8 cellular contexts compared by ENCODE assay signal in genomic region chr10:22550732-22551131, GRCh38.
A peak's percentile ranks its signal among the peaks of the same experiment; 100 is the strongest.
DNase-seq lines count a peak whose midpoint lies in the region; ATAC-seq, FAIRE-seq and TF ChIP-seq lines count a peak whose summit lies in the region.

No MANE protein-coding gene starts in this region.

- H3K14ac ChIP-seq in H1 (ENCODE audit: insufficient read length) = no peak overlapping the region

- no peaks in the 10 kb centered on the region for H3K27me3 Mint-ChIP-seq in CD4-positive, CD25-positive, alpha-beta regulatory T cell
- H3K27me3 Mint-ChIP-seq in activated CD8-positive, alpha-beta T cell treated with anti-CD3 and anti-CD28 coated beads for 36 hours = no peaks in the 10 kb centered on the region

- peaks cover 55% of the 10 kb centered on the region for H3K36me3 ChIP-seq in CD4-positive, CD25-positive, alpha-beta regulatory T cell (ENCODE audit: control insufficient read depth, insufficient read depth, low read length)
- peaks cover 0 to 10% (median 6%) of the 10 kb centered on the region in 4 experiments; a peak in 6 of 8 replicates for H3K36me3 ChIP-seq in H1 (ENCODE audit: control insufficient read depth in 2 of 4, insufficient read depth in 4 of 4, low read length in 3 of 4)
- H3K36me3 ChIP-seq in neutrophil = peaks cover 72% of the 10 kb centered on the region
- H3K36me3 ChIP-seq in upper lobe of left lung = peaks cover 0 to 36% (median 13%) of the 10 kb centered on the region in 4 donors

- H3K9ac ChIP-seq in H1 (replicated peaks in 1 of 4; ENCODE audit: extremely low read depth in 1 of 4, low read depth in 3 of 4, low read length in 3 of 4) = no peak overlapping the region

- H3K18ac ChIP-seq in H1 (ENCODE audit: extremely low read depth, low read length) = no peak overlapping the region

- H2BK20ac ChIP-seq in H1 (ENCODE audit: low read length) = no peak overlapping the region

- H4K8ac ChIP-seq in H1 (ENCODE audit: extremely low read depth, insufficient read depth, low read length) = no peak overlapping the region

- H2BK12ac ChIP-seq in H1 (ENCODE audit: low read depth, low read length) = no peak overlapping the region

- H2AFZ ChIP-seq in H1 (ENCODE audit: low read length) = no peak overlapping the region

- DNase-seq in CD4-positive, CD25-positive, alpha-beta regulatory T cell = peak; percentile 45 to 60 (median 55)
- DNase-seq in Kasumi-1 (lab: John Stamatoyannopoulos, UW) (peak; percentile 29 to 48), H1 (ENCODE audit: low read depth in 1 of 2, low spot score in 2 of 2) (peak; percentile 36 to 91), upper lobe of left lung (peak in 1 of 2 donors; percentile 51), NCI-H1930 (lab: John Stamatoyannopoulos, UW) (no peak)
- DNase-seq in activated CD8-positive, alpha-beta T cell treated with anti-CD3 and anti-CD28 coated beads for 36 hours = peak; percentile 85

- H4K5ac ChIP-seq in H1 (ENCODE audit: insufficient read length, low read depth, low read length) = no peak overlapping the region

- TF ChIP-seq CTCF in activated CD8-positive, alpha-beta T cell treated with anti-CD3 and anti-CD28 coated beads for 36 hours (IDR thresholded peaks at IDR 0.05) = peak; percentile 81
- TF ChIP-seq CTCF in H1 (IDR thresholded peaks at IDR 0.05; ENCODE audit: control extremely low read depth in 1 of 3, insufficient read depth in 1 of 3, low read depth in 1 of 3, low read length in 3 of 3) = peak; percentile 64 to 69 (median 65)
- TF ChIP-seq CTCF in neutrophil (IDR thresholded peaks at IDR 0.05) = peak; percentile 10
- peak in 5 of 6 experiments; percentile 14 to 56 (median 43) for TF ChIP-seq CTCF in upper lobe of left lung (IDR thresholded peaks at IDR 0.05)

- FAIRE-seq in H1 (lab: Jason Lieb, UNC) = no peak

- peaks cover 4 to 25% (median 19%) of the 10 kb centered on the region in 4 donors for H3K4me1 Mint-ChIP-seq in CD4-positive, CD25-positive, alpha-beta regulatory T cell
- H3K4me1 Mint-ChIP-seq in activated CD8-positive, alpha-beta T cell treated with anti-CD3 and anti-CD28 coated beads for 36 hours (ENCODE audit: low read depth) = peaks cover 29% of the 10 kb centered on the region

- no peak overlapping the region for H4K91ac ChIP-seq in H1 (replicated peaks; ENCODE audit: insufficient read length, low read length)

- no peaks in the 10 kb centered on the region for H3K9me3 ChIP-seq in CD4-positive, CD25-positive, alpha-beta regulatory T cell (ENCODE audit: control insufficient read depth in 2 of 2, low read length in 2 of 2)
- H3K9me3 ChIP-seq in H1 (ENCODE audit: insufficient read depth in 2 of 2, low read depth in 1 of 2, low read length in 1 of 2) (no peaks in the 10 kb centered on the region), neutrophil (no peaks in the 10 kb centered on the region), upper lobe of left lung (no peaks in the 10 kb centered on the region)

- WGBS in H1 (ENCODE audit: extremely low coverage in 1 of 2, insufficient coverage in 1 of 2, insufficient read length in 1 of 2, insufficient replicate concordance in 2 of 2, low coverage in 1 of 2, low lambda C conversion rate in 2 of 2, missing lambda C conversion rate in 1 of 2), 2 experiments = 39% methylated on average over 6 of the region's 6 CpGs; no CpG with 5 or more reads in 1 of the 2 experiments
- WGBS in upper lobe of left lung, 2 donors = 56 to 66% methylated on average over 6 of the region's 6 CpGs

- H3K36me3 Mint-ChIP-seq in CD4-positive, CD25-positive, alpha-beta regulatory T cell = peaks cover 37% of the 10 kb centered on the region
- peaks cover 45% of the 10 kb centered on the region for H3K36me3 Mint-ChIP-seq in activated CD8-positive, alpha-beta T cell treated with anti-CD3 and anti-CD28 coated beads for 36 hours (ENCODE audit: low read depth)

- H3K23me2 ChIP-seq in H1 (ENCODE audit: low read depth, low read length) = no peaks in the 10 kb centered on the region

- H3K27me3 ChIP-seq in CD4-positive, CD25-positive, alpha-beta regulatory T cell (ENCODE audit: control insufficient read depth, insufficient read depth, low read length) = no peaks in the 10 kb centered on the region
- no peaks in the 10 kb centered on the region for H3K27me3 ChIP-seq in H1 (replicated peaks in 1 of 4; ENCODE audit: control insufficient read depth in 3 of 4, extremely low read depth in 1 of 4, insufficient read depth in 3 of 4, low read length in 3 of 4)
- no peaks in the 10 kb centered on the region for H3K27me3 ChIP-seq in neutrophil
- H3K27me3 ChIP-seq in upper lobe of left lung = no peaks in the 10 kb centered on the region

- H3K4me3 Mint-ChIP-seq in CD4-positive, CD25-positive, alpha-beta regulatory T cell = no peak overlapping the region
- no peak overlapping the region for H3K4me3 Mint-ChIP-seq in activated CD8-positive, alpha-beta T cell treated with anti-CD3 and anti-CD28 coated beads for 36 hours

- H3K27ac ChIP-seq in CD4-positive, CD25-positive, alpha-beta regulatory T cell (ENCODE audit: insufficient read depth, low read length, poor library complexity, severe bottlenecking) = no peak overlapping the region
- H3K27ac ChIP-seq in H1 (ENCODE audit: low read depth, low read length) (no peak overlapping the region), neutrophil (no peak overlapping the region), upper lobe of left lung (no peak overlapping the region)

- no peaks in the 10 kb centered on the region for H3K4me1 ChIP-seq in CD4-positive, CD25-positive, alpha-beta regulatory T cell (ENCODE audit: control insufficient read depth, insufficient read depth, low read length, poor library complexity, severe bottlenecking)
- H3K4me1 ChIP-seq in H1 (replicated peaks in 1 of 4; ENCODE audit: control insufficient read depth in 3 of 4, insufficient read depth in 4 of 4, low read length in 3 of 4) (peaks cover 0 to 2% (median 1%) of the 10 kb centered on the region in 4 experiments; a peak in 2 of 7 replicates), neutrophil (ENCODE audit: control insufficient read depth in 1 of 2, insufficient read depth in 1 of 2, low read depth in 1 of 2, low read length in 1 of 2) (no peaks in the 10 kb centered on the region), upper lobe of left lung (peaks cover 0 to 8% (median 0%) of the 10 kb centered on the region in 4 donors)

- H3K4me2 ChIP-seq in H1 (ENCODE audit: insufficient read depth in 1 of 2, low read depth in 2 of 2, low read length in 2 of 2) = no peak overlapping the region

- no peaks in the 10 kb centered on the region for H3K79me1 ChIP-seq in H1 (ENCODE audit: low read depth, low read length)

- TF ChIP-seq RAD21 in H1 (IDR thresholded peaks at IDR 0.05 in 1 of 2, conservative IDR thresholded peaks at IDR 0.05 in 1 of 2; ENCODE audit: low read depth in 2 of 2, low read length in 2 of 2) = peak; percentile 67 to 72

- TF ChIP-seq POLR2A in H1 (IDR thresholded peaks at IDR 0.05; ENCODE audit: control extremely low read depth in 1 of 2, low read depth in 2 of 2, low read length in 2 of 2) (no peak), upper lobe of left lung (IDR thresholded peaks at IDR 0.05) (no peak)

- no peak overlapping the region for H2BK120ac ChIP-seq in H1 (replicated peaks; ENCODE audit: low read depth, low read length)

- H2AK5ac ChIP-seq in H1 (ENCODE audit: low read depth, low read length) = no peak overlapping the region

- POLR2A ChIA-PET in activated CD8-positive, alpha-beta T cell treated with anti-CD3 and anti-CD28 coated beads for 36 hours (lab: Charles Lee) = no interaction called here
- POLR2A ChIA-PET in H1 (lab: Charles Lee; ENCODE audit: partially characterized antibody) = no interaction called here

- H3K79me2 ChIP-seq in H1 (ENCODE audit: control insufficient read depth in 1 of 2, insufficient read depth in 2 of 2, low read length in 2 of 2) = no peaks in the 10 kb centered on the region

- no peak overlapping the region for H3K23ac ChIP-seq in H1 (ENCODE audit: insufficient read length)

- no peaks in the 10 kb centered on the region for H3K9me3 Mint-ChIP-seq in CD4-positive, CD25-positive, alpha-beta regulatory T cell
- no peaks in the 10 kb centered on the region for H3K9me3 Mint-ChIP-seq in activated CD8-positive, alpha-beta T cell treated with anti-CD3 and anti-CD28 coated beads for 36 hours

- intact Hi-C loops in activated CD8-positive, alpha-beta T cell treated with anti-CD3 and anti-CD28 coated beads for 36 hours (cut with micrococcal nuclease) = loop anchor here (2.0 kb wide), 1 partner anchor 438 kb away; no protein-coding TSS in a partner anchor

- no peak overlapping the region for H3K4me3 ChIP-seq in CD4-positive, CD25-positive, alpha-beta regulatory T cell (ENCODE audit: low read depth, low read length)
- H3K4me3 ChIP-seq in H1 (ENCODE audit: extremely low read depth in 1 of 4, insufficient read depth in 2 of 4, low read depth in 3 of 4, low read length in 4 of 4) (no peak overlapping the region), neutrophil (ENCODE audit: low read depth in 1 of 2, low read length in 1 of 2) (no peak overlapping the region), upper lobe of left lung (no peak overlapping the region)

- H2BK15ac ChIP-seq in H1 (ENCODE audit: low read length) = no peak overlapping the region

- TF ChIP-seq EP300 in H1 (IDR thresholded peaks at IDR 0.05; ENCODE audit: borderline replicate concordance in 1 of 2, low read depth in 2 of 2, low read length in 2 of 2) = no peak
- no peak for TF ChIP-seq EP300 in upper lobe of left lung (IDR thresholded peaks at IDR 0.05)

- H3K27ac Mint-ChIP-seq in CD4-positive, CD25-positive, alpha-beta regulatory T cell = peak overlapping the region; percentile 39 to 93 (median 84)
- peak overlapping the region; percentile 63 for H3K27ac Mint-ChIP-seq in activated CD8-positive, alpha-beta T cell treated with anti-CD3 and anti-CD28 coated beads for 36 hours

- H3K4ac ChIP-seq in H1 (replicated peaks; ENCODE audit: insufficient read length, low read depth, low read length) = no peak overlapping the region

- H3K56ac ChIP-seq in H1 (replicated peaks; ENCODE audit: insufficient read length, low read depth, low read length) = no peak overlapping the region

- H2BK5ac ChIP-seq in H1 (ENCODE audit: low read depth, low read length) = no peak overlapping the region

- CTCF ChIA-PET in activated CD8-positive, alpha-beta T cell treated with anti-CD3 and anti-CD28 coated beads for 36 hours (lab: Charles Lee) = interaction anchor here (0.8 to 2.4 kb wide), 6 partner anchors 8 to 557 kb away, joined by 3 to 9 read pairs (median 3); no protein-coding TSS in a partner anchor
- CTCF ChIA-PET in H1 (lab: Charles Lee; ENCODE audit: partially characterized antibody) = interaction anchor here (0.7 to 1.5 kb wide), 12 partner anchors 10 to 490 kb away, joined by 3 to 9 read pairs (median 4); no protein-coding TSS in a partner anchor

- no peaks in the 10 kb centered on the region for H4K20me1 ChIP-seq in H1 (replicated peaks in 1 of 2; ENCODE audit: control insufficient read depth in 1 of 2, insufficient read depth in 2 of 2, low read length in 2 of 2)

- ATAC-seq in CD4-positive, CD25-positive, alpha-beta regulatory T cell (ENCODE audit: low read depth in 2 of 2) = no peak
- no peak for ATAC-seq in activated CD8-positive, alpha-beta T cell treated with anti-CD3 and anti-CD28 coated beads for 36 hours
- ATAC-seq in upper lobe of left lung (ENCODE audit: low FRiP score in 2 of 2) = no peak
- ATAC-seq in HG02840 (IDR thresholded peaks at IDR 0.05; ENCODE audit: low FRiP score, unreplicated experiment) = no peak

TF ChIP-seq in H1, 55 proteins besides CTCF, POLR2A, EP300 and RAD21:
- TF ChIP-seq CBX8 (IDR thresholded peaks at IDR 0.05; ENCODE audit: borderline replicate concordance, low read depth, low read length) (no peak), TEAD4 (IDR thresholded peaks at IDR 0.05; ENCODE audit: low read depth, low read length) (peak; percentile 63)
TF ChIP-seq in H1: peak in this region for 1.

Comparison
In these comparisons a context has a peak if more than half of its experiments do, and no peak if none do; other contexts are left out.
1. DNase-seq: peak in CD4-positive, CD25-positive, alpha-beta regulatory T cell (3 of 3), Kasumi-1 (2 of 2), activated CD8-positive, alpha-beta T cell treated with anti-CD3 and anti-CD28 coated beads for 36 hours (single experiment) and H1 (2 of 2); none in NCI-H1930 (0 of 2).
2. CTCF ChIP-seq: peak in every context shown above with its lines; median percentile 81 in activated CD8-positive, alpha-beta T cell treated with anti-CD3 and anti-CD28 coated beads for 36 hours; 65 in H1; 43 in upper lobe of left lung; 10 in neutrophil.